In genomic region chr12:76026643-76027063, GRCh38 we compare ENCODE assay signal across 9 cellular contexts. TPM values are rescaled to one million over a fixed set of nuclear protein-coding genes. Genes with fewer than 3 reads are reported as not detected.
A peak's percentile ranks its signal among the peaks of the same experiment; 100 is the strongest.
DNase-seq lines count a peak whose midpoint lies in the region; ATAC-seq and TF ChIP-seq lines count a peak whose summit lies in the region.
"Had no signal": no experiment of that assay in that cellular context is flagged by ENCODE, and none has a peak within 500 bp of the region (broad histone marks: within the 10 kb centered on the region; RNA-seq: fewer than 3 reads in every experiment).

No MANE protein-coding gene starts in this region.

- no TSS peak for BruUV-seq in PC-3 (replicated peaks; lab: Mats Ljungman, UMichigan)

- no peaks in the 10 kb centered on the region for H3K9me3 Mint-ChIP-seq in mesothelial cell of epicardium

- peaks cover 43% of the 10 kb centered on the region for H3K79me2 ChIP-seq in GM23248 (ENCODE audit: insufficient read depth)
- peaks cover 52% of the 10 kb centered on the region for H3K79me2 ChIP-seq in PC-3 (ENCODE audit: low read length)

- H4K20me1 ChIP-seq in GM23248 (ENCODE audit: insufficient read depth) (no peaks in the 10 kb centered on the region), PC-3 (ENCODE audit: low read length) (peaks cover 37% of the 10 kb centered on the region)

- peak; percentile 26 for DNase-seq in GM23248
- peak; percentile 50 for DNase-seq in PC-3
- peak; percentile 87 for DNase-seq in dermis blood vessel endothelial cell
- no peak for DNase-seq in mesothelial cell of epicardium (ENCODE audit: low spot score in 2 of 2, unreplicated experiment in 2 of 2)
- DNase-seq in middle frontal gyrus (ENCODE audit: extremely low spot score, low spot score), result no peak
- DNase-seq: nucleus accumbens had no signal

- WGBS in GM23248 (ENCODE audit: low coverage in 1 of 2, low lambda C conversion rate in 2 of 2, missing lambda C conversion rate in 2 of 2), 2 experiments, result 96% methylated on average over 1 of the region's 1 CpG

- H3K27ac Mint-ChIP-seq in mesothelial cell of epicardium, result peak overlapping the region; percentile 71

- H3K27ac ChIP-seq in GM23248, result peak overlapping the region; percentile 96
- peak overlapping the region; percentile 94 for H3K27ac ChIP-seq in PC-3 (ENCODE audit: low read length)

- H3K27me3 Mint-ChIP-seq in mesothelial cell of epicardium (ENCODE audit: low read depth), result no peaks in the 10 kb centered on the region

- intact Hi-C loops in PC-3 (cut with micrococcal nuclease), result loop anchor here (5.0 kb wide), 1 partner anchor 259 kb away; no protein-coding TSS in a partner anchor

- peak overlapping the region; percentile 92 for H3K4me3 ChIP-seq in GM23248
- H3K4me3 ChIP-seq in PC-3 (ENCODE audit: low read length), result peak overlapping the region; percentile 97

- POLR2A ChIA-PET in PC-3 (lab: Charles Lee; ENCODE audit: unreplicated experiment), result interaction anchor here (0.6 kb wide), 2 partner anchors 202 to 264 kb away, joined by 3 to 4 read pairs; no protein-coding TSS in a partner anchor

- no peaks in the 10 kb centered on the region for H3K9me3 ChIP-seq in GM23248 (ENCODE audit: low read depth)
- H3K9me3 ChIP-seq in PC-3 (ENCODE audit: low read length), result no peaks in the 10 kb centered on the region

- H3K4me2 ChIP-seq in GM23248 (ENCODE audit: unreplicated experiment) (peak overlapping the region; percentile 99), PC-3 (ENCODE audit: low read length) (peak overlapping the region; percentile 93)

- H3K36me3 ChIP-seq in GM23248 (ENCODE audit: low read depth) (peaks cover 26% of the 10 kb centered on the region), PC-3 (ENCODE audit: low read depth, low read length) (peaks cover 36% of the 10 kb centered on the region)

- peaks cover 30% of the 10 kb centered on the region for H3K4me1 Mint-ChIP-seq in mesothelial cell of epicardium

- H3K9me2 ChIP-seq in GM23248 (ENCODE audit: insufficient read depth), result no peaks in the 10 kb centered on the region
- H3K9me2 ChIP-seq in PC-3 (replicated peaks; ENCODE audit: low read length), result no peaks in the 10 kb centered on the region

- no peaks in the 10 kb centered on the region for H3K27me3 ChIP-seq in GM23248 (replicated peaks; ENCODE audit: insufficient read depth)
- H3K27me3 ChIP-seq in PC-3 (ENCODE audit: low read length), result no peaks in the 10 kb centered on the region

- no peak overlapping the region for H2AFZ ChIP-seq in GM23248
- H2AFZ ChIP-seq in PC-3 (ENCODE audit: low read length), result no peak overlapping the region

- no peak for ATAC-seq in PC-3
- ATAC-seq in HG03045 (IDR thresholded peaks at IDR 0.05; ENCODE audit: unreplicated experiment), result no peak
- no peak for ATAC-seq in HG02852 (IDR thresholded peaks at IDR 0.05; ENCODE audit: unreplicated experiment)
- ATAC-seq in GM18907 (IDR thresholded peaks at IDR 0.05; ENCODE audit: unreplicated experiment), result no peak

- CTCF ChIA-PET in PC-3 (lab: Charles Lee), result interaction anchor here (0.5 to 0.7 kb wide), 3 partner anchors 23 to 127 kb away, joined by 3 to 4 read pairs (median 3); no protein-coding TSS in a partner anchor

- H3K9ac ChIP-seq in GM23248, result peak overlapping the region; percentile 1; the same call in 1 of the 2 replicates
- H3K9ac ChIP-seq in PC-3 (ENCODE audit: low read length), result 0 out of 2 replicates have a peak overlapping the region, but pooled peaks have one; percentile 6

- H3K36me3 Mint-ChIP-seq in mesothelial cell of epicardium, result no peaks in the 10 kb centered on the region

- H3K4me1 ChIP-seq in GM23248 (ENCODE audit: insufficient read depth) (peaks cover 42% of the 10 kb centered on the region), PC-3 (ENCODE audit: insufficient read depth, low read length) (peaks cover 47% of the 10 kb centered on the region)

- no peak overlapping the region for H3K4me3 Mint-ChIP-seq in mesothelial cell of epicardium

- TF ChIP-seq CTCF in PC-3 (conservative IDR thresholded peaks at IDR 0.05; ENCODE audit: low read depth, low read length) (no peak), mesothelial cell of epicardium (IDR thresholded peaks at IDR 0.05; ENCODE audit: unreplicated experiment) (no peak)

- in situ Hi-C loops in GM23248 (cut with MboI), result loop anchor here (10.0 kb wide), 1 partner anchor 212 kb away; no protein-coding TSS in a partner anchor

- H3F3A ChIP-seq in GM23248 (ENCODE audit: insufficient read depth), result peaks cover 70% of the 10 kb centered on the region
- H3F3A ChIP-seq in PC-3 (ENCODE audit: low read length, unreplicated experiment), result peaks cover 61% of the 10 kb centered on the region

RNA-seq across cellular contexts. Expression of gene PHLDA1, which starts 4.9 kb away (rescaled TPM):
- total RNA-seq in GM23248 (2014; rRNA removed; shearing (Covaris generic)), result 35.7 and 36.7 TPM in 2 replicates
- 35.4 and 36.2 TPM in 2 replicates for polyA plus RNA-seq in GM23248 (2016; fragmentation: Nextera tagmentation; extraction: Ambion mirVana)
- total RNA-seq in PC-3 (2014; rRNA removed) (181 and 218 TPM in 2 replicates), dermis blood vessel endothelial cell (23.5 and 26.5 TPM in 2 replicates), mesothelial cell of epicardium (23.4 to 24.4 TPM (median 23.6 TPM) in 3 replicates)

RNA-seq across cellular contexts. Expression of gene NAP1L1, which starts 57.8 kb away (rescaled TPM):
- 161 and 180 TPM in 2 replicates for total RNA-seq in GM23248 (2014; rRNA removed; shearing (Covaris generic))
- polyA plus RNA-seq in GM23248 (2016; fragmentation: Nextera tagmentation; extraction: Ambion mirVana), result 189 and 190 TPM in 2 replicates
- total RNA-seq in PC-3 (2014; rRNA removed) (200 and 247 TPM in 2 replicates), dermis blood vessel endothelial cell (253 and 400 TPM in 2 replicates), mesothelial cell of epicardium (867 to 887 TPM (median 880 TPM) in 3 replicates)

Comparison
In these comparisons a context has a peak if more than half of its experiments do, and no peak if none do; other contexts are left out.
1. DNase-seq: peak in GM23248 (single experiment), PC-3 (single experiment) and dermis blood vessel endothelial cell (single experiment); none in mesothelial cell of epicardium (0 of 2) and middle frontal gyrus (single experiment).